8 cellular contexts compared by ENCODE assay signal in genomic region chr3:50336452-50337174, GRCh38. TPM values are rescaled to one million over a fixed set of nuclear protein-coding genes. Genes with fewer than 3 reads are reported as not detected.
DNase-seq lines count a peak whose midpoint lies in the region; ATAC-seq and TF ChIP-seq lines count a peak whose summit lies in the region.

No MANE protein-coding gene starts in this region.

- BruUV-seq in Caco-2 (replicated peaks; lab: Mats Ljungman, UMichigan) = TSS peak; percentile 68

- POLR2A ChIA-PET in Caco-2 (lab: Charles Lee) = interaction anchor here (0.6 to 2.7 kb wide), 23 partner anchors 9 to 1376 kb away, joined by 3 to 57 read pairs (median 4); partner anchors contain the start of genes C3orf18, CISH, CYB561D2 and GNAI2

- peak overlapping the region; percentile 89 for H3K9ac ChIP-seq in adipocyte (ENCODE audit: low read length)

- intact Hi-C loops in Caco-2 (cut with micrococcal nuclease; ENCODE audit: unreplicated experiment) = loop anchor here (1.0 kb wide), 1 partner anchor 8 kb away; the partner anchor contains the start of gene TUSC2
- intact Hi-C loops in testis (cut with DNase I; ENCODE audit: low total_unique reads) = no loop called here

- TF ChIP-seq CTCF in Caco-2 (IDR thresholded peaks at IDR 0.05; ENCODE audit: insufficient read depth in 1 of 2, low read depth in 1 of 2, low read length in 1 of 2, severe bottlenecking in 1 of 2, unreplicated experiment in 1 of 2) = no peak
- TF ChIP-seq CTCF in testis (IDR thresholded peaks at IDR 0.05) = no peak

- no peaks in the 10 kb centered on the region for H3K27me3 Mint-ChIP-seq in Caco-2 (ENCODE audit: insufficient read depth, unreplicated experiment)

- no peak for TF ChIP-seq POLR2A in testis (IDR thresholded peaks at IDR 0.05)

- H3K27ac Mint-ChIP-seq in Caco-2 (ENCODE audit: unreplicated experiment) = peak overlapping the region; percentile 95

- H3K27me3 ChIP-seq in Caco-2 (replicated peaks; ENCODE audit: control insufficient read depth, insufficient read depth, low read length) = no peaks in the 10 kb centered on the region
- H3K27me3 ChIP-seq in adipocyte (replicated peaks; ENCODE audit: control insufficient read depth, insufficient read depth, low read length) = no peaks in the 10 kb centered on the region
- no peaks in the 10 kb centered on the region for H3K27me3 ChIP-seq in testis

- peaks cover 16% of the 10 kb centered on the region for H3K4me1 ChIP-seq in Caco-2
- H3K4me1 ChIP-seq in adipocyte (ENCODE audit: control insufficient read depth, insufficient read depth, low read length) = peaks cover 61% of the 10 kb centered on the region
- H3K4me1 ChIP-seq in testis = peaks cover 41% of the 10 kb centered on the region

- WGBS in testis, 2 donors = 2 to 3% methylated on average over 8 to 15 of the region's 31 CpGs

- H3K4me3 ChIP-seq in Caco-2 (ENCODE audit: low read depth, low read length) (peak overlapping the region; percentile 63), adipocyte (ENCODE audit: low read length) (peak overlapping the region; percentile 87), testis (peak overlapping the region; percentile 74 to 91)

- H3K36me3 ChIP-seq in Caco-2 (ENCODE audit: control insufficient read depth, insufficient read depth, low read length) (0 out of 2 replicates have a peak, but pooled peaks cover 3% of the 10 kb centered on the region), adipocyte (ENCODE audit: control insufficient read depth, insufficient read depth, low read length, severe bottlenecking) (peaks cover 7% of the 10 kb centered on the region), testis (ENCODE audit: low read depth, missing control alignments) (no peaks in the 10 kb centered on the region)

- no peaks in the 10 kb centered on the region for H3K9me3 Mint-ChIP-seq in Caco-2 (ENCODE audit: unreplicated experiment)

- DNase-seq in Caco-2 = no peak
- peak; percentile 53 for DNase-seq in adipocyte (ENCODE audit: low read depth)
- DNase-seq in kidney glomerular epithelial cell (lab: John Stamatoyannopoulos, UW) = peak; percentile 48
- no peak for DNase-seq in testis
- DNase-seq in effector CD8-positive, alpha-beta T cell (lab: John Stamatoyannopoulos, UW) = no peak
- DNase-seq in COLO829 (ENCODE audit: low spot score) = no peak

- H3K27ac ChIP-seq in testis = peak overlapping the region; percentile 87 to 97

- peaks cover 11% of the 10 kb centered on the region for H3K4me1 Mint-ChIP-seq in Caco-2 (ENCODE audit: low read depth, unreplicated experiment)

- ATAC-seq in GM19467 (IDR thresholded peaks at IDR 0.05; ENCODE audit: unreplicated experiment) (peak; percentile 32), HG03558 (IDR thresholded peaks at IDR 0.05; ENCODE audit: extremely low read depth, unreplicated experiment) (peak; percentile 1)

- CTCF ChIA-PET in Caco-2 (lab: Charles Lee) = interaction anchor here (0.6 to 2.4 kb wide), 16 partner anchors 8 to 206 kb away, joined by 3 to 27 read pairs (median 4); partner anchors contain the start of genes CYB561D2, GNAI2, HYAL1 and HYAL3

- H3K4me3 Mint-ChIP-seq in Caco-2 (ENCODE audit: unreplicated experiment) = peak overlapping the region; percentile 94

- H3K9me3 ChIP-seq in Caco-2 (no peaks in the 10 kb centered on the region), adipocyte (ENCODE audit: control insufficient read depth, low read length) (no peaks in the 10 kb centered on the region), testis (no peaks in the 10 kb centered on the region)

- peaks cover 57% of the 10 kb centered on the region for H3K36me3 Mint-ChIP-seq in Caco-2 (ENCODE audit: insufficient read depth, unreplicated experiment)

RNA-seq across cellular contexts. Expression of gene RASSF1, which starts 4.0 kb away (rescaled TPM):
- total RNA-seq in Caco-2 (2022) = 26.7 and 28.1 TPM in 2 replicates
- total RNA-seq in testis = 10 to 100 TPM; 50.0 to 52.2 TPM
- 60.1 TPM for polyA plus RNA-seq in testis (ENCODE audit: insufficient read depth, low read depth, low replicate concordance)

RNA-seq across cellular contexts. Expression of gene TUSC2, which starts 8.6 kb away (rescaled TPM):
- total RNA-seq in Caco-2 (2022) (34.9 and 38.3 TPM in 2 replicates), testis (10 to 100 TPM; 32.7 to 44.5 TPM)
- polyA plus RNA-seq in testis (ENCODE audit: insufficient read depth, low read depth, low replicate concordance) = 43.4 TPM

RNA-seq across cellular contexts. Expression of gene ZMYND10, which starts 8.9 kb away (rescaled TPM):
- total RNA-seq in Caco-2 (2022) (0.23 and 0.29 TPM in 2 replicates), testis (100 to 1,000 TPM; 241 to 335 TPM)
- polyA plus RNA-seq in testis (ENCODE audit: insufficient read depth, low read depth, low replicate concordance) = 763 TPM

RNA-seq across cellular contexts. Expression of gene NPRL2, which starts 14.0 kb away (rescaled TPM):
- 23.7 and 29.8 TPM in 2 replicates for total RNA-seq in Caco-2 (2022)
- 10 to 100 TPM; 26.9 to 29.2 TPM for total RNA-seq in testis
- 28.0 TPM for polyA plus RNA-seq in testis (ENCODE audit: insufficient read depth, low read depth, low replicate concordance)

RNA-seq across cellular contexts. Expression of gene CYB561D2, which starts 14.0 kb away (rescaled TPM):
- 21.2 and 21.4 TPM in 2 replicates for total RNA-seq in Caco-2 (2022)
- total RNA-seq in testis = 10 to 100 TPM; 18.9 to 21.1 TPM
- 16.0 TPM for polyA plus RNA-seq in testis (ENCODE audit: insufficient read depth, low read depth, low replicate concordance)

Comparison
In these comparisons a context has a peak if more than half of its experiments do, and no peak if none do; other contexts are left out.
1. DNase-seq: peak in adipocyte (single experiment) and kidney glomerular epithelial cell (single experiment); none in Caco-2 (0 of 2), testis (single experiment), effector CD8-positive, alpha-beta T cell (single experiment) and COLO829 (single experiment).
2. RNA of gene ZMYND10, which starts 8.9 kb away (total RNA-seq): 241 to 335 TPM in testis; 0.23 to 0.29 TPM in Caco-2; every median in the first group is over 100 times any median in the second.
3. Peak in every context shown above with its lines, with median percentiles within 50 percentile points of each other: H3K4me3 ChIP-seq.